ENCODE assay signal across 17 cellular contexts in genomic region chr12:24198936-24199644, GRCh38.
A peak's percentile ranks its signal among the peaks of the same experiment; 100 is the strongest.
DNase-seq lines count a peak whose midpoint lies in the region; ATAC-seq and TF ChIP-seq lines count a peak whose summit lies in the region.
"Had no signal": no experiment of that assay in that cellular context is flagged by ENCODE, and none has a peak within 500 bp of the region (broad histone marks: within the 10 kb centered on the region; RNA-seq: fewer than 3 reads in every experiment).

No MANE protein-coding gene starts in this region.

- 95 to 96% methylated on average over 9 to 11 of the region's 11 CpGs for WGBS in endodermal cell (ENCODE audit: insufficient coverage in 1 of 2, insufficient read length in 1 of 2), 2 experiments

- H3K27me3 ChIP-seq in endodermal cell (ENCODE audit: control insufficient read depth, insufficient read depth, low read length, poor library complexity, severe bottlenecking): no peaks in the 10 kb centered on the region
- H3K27me3 ChIP-seq: ovary had no signal

- no peaks in the 10 kb centered on the region for H4K20me1 ChIP-seq in OCI-LY7 (ENCODE audit: insufficient read depth, low read length)

- peaks cover 8% of the 10 kb centered on the region for H3K36me3 Mint-ChIP-seq in endodermal cell (ENCODE audit: low read depth)
- H3K36me3 Mint-ChIP-seq: activated CD4-positive, alpha-beta memory T cell treated with anti-CD3 and anti-CD28 coated beads for 36 hours had no signal

- DNase-seq in NCI-H1694 (lab: John Stamatoyannopoulos, UW): peak; percentile 82
- no peak for DNase-seq in endodermal cell
- DNase-seq in HUDEP-2 (lab: John Stamatoyannopoulos, UW; ENCODE audit: unreplicated experiment in 76 of 76): no peak
- no peak for DNase-seq in OCI-LY7 (ENCODE audit: low spot score)
- DNase-seq in stimulated activated naive CD8-positive, alpha-beta T cell treated with anti-CD3 and anti-CD28 coated beads, Interleukin-15, Interleukin-2, amounts not matched to agents 100 U/mL and 50 U/mL, for 24 hours: no peak
- DNase-seq in NCI-H345 (lab: John Stamatoyannopoulos, UW): no peak
- DNase-seq: activated CD4-positive, alpha-beta memory T cell treated with anti-CD3 and anti-CD28 coated beads for 36 hours; DMS79 treated with DMSO at 0.1 percent for 48 hours; KBM-7; left ventricle myocardium inferior; NCI-H1105 treated with DMSO at 0.1 percent for 48 hours; NCI-H226; OCI-M1; ovary; stimulated activated CD4-positive, alpha-beta T cell treated with anti-CD3 and anti-CD28 coated beads, Interleukin-12 subunit alpha, Interleukin-12 subunit beta, amount 100 ng/mL, for 4 hours had no signal

- CTCF ChIA-PET in OCI-LY7 (lab: Charles Lee; ENCODE audit: unreplicated experiment): no interaction called here

- no peaks in the 10 kb centered on the region for H3K9me2 ChIP-seq in OCI-LY7 (ENCODE audit: insufficient read depth, low read length)

- ATAC-seq in GM19023 (IDR thresholded peaks at IDR 0.05; ENCODE audit: unreplicated experiment): peak; percentile 35
- no peak for ATAC-seq in stimulated activated naive CD8-positive, alpha-beta T cell treated with anti-CD3 and anti-CD28 coated beads, Interleukin-15, Interleukin-2, amounts not matched to agents 100 U/mL and 50 U/mL, for 24 hours

- POLR2A ChIA-PET in OCI-LY7 (lab: Charles Lee): no interaction called here

- peaks cover 14% of the 10 kb centered on the region for H3K4me1 Mint-ChIP-seq in endodermal cell

- H3K4me3 ChIP-seq in endodermal cell (ENCODE audit: low read length) (no peak overlapping the region), OCI-LY7 (ENCODE audit: low read depth, low read length, poor library complexity, severe bottlenecking) (no peak overlapping the region)
- H3K4me3 ChIP-seq: left ventricle myocardium inferior, ovary had no signal

- no peak overlapping the region for H3K4me2 ChIP-seq in OCI-LY7 (ENCODE audit: low read length)

- no peaks in the 10 kb centered on the region for H3K79me2 ChIP-seq in OCI-LY7 (ENCODE audit: insufficient read depth, low read depth, low read length)

- no peaks in the 10 kb centered on the region for H3K4me1 ChIP-seq in endodermal cell (ENCODE audit: control insufficient read depth, insufficient read depth, low read length)
- no peaks in the 10 kb centered on the region for H3K4me1 ChIP-seq in OCI-LY7 (ENCODE audit: insufficient read depth, low read length, poor library complexity, severe bottlenecking)
- H3K4me1 ChIP-seq: left ventricle myocardium inferior had no signal

- TF ChIP-seq CTCF in endodermal cell (conservative IDR thresholded peaks at IDR 0.05) (no peak), OCI-LY7 (conservative IDR thresholded peaks at IDR 0.05; ENCODE audit: low read length) (no peak)

- H3K9me3 ChIP-seq in endodermal cell (ENCODE audit: control insufficient read depth, low read length) (peaks cover 13% of the 10 kb centered on the region), OCI-LY7 (ENCODE audit: low read length) (no peaks in the 10 kb centered on the region)
- H3K9me3 ChIP-seq: ovary had no signal

- peak overlapping the region; percentile 12 for H3K27ac Mint-ChIP-seq in endodermal cell
- H3K27ac Mint-ChIP-seq: activated CD4-positive, alpha-beta memory T cell treated with anti-CD3 and anti-CD28 coated beads for 36 hours had no signal

- H3K36me3 ChIP-seq in endodermal cell (ENCODE audit: control insufficient read depth, insufficient read depth, low read length) (no peaks in the 10 kb centered on the region), OCI-LY7 (ENCODE audit: insufficient read depth, low read length) (no peaks in the 10 kb centered on the region)
- H3K36me3 ChIP-seq: left ventricle myocardium inferior, ovary had no signal

- intact Hi-C loops in OCI-LY7 (cut with micrococcal nuclease; ENCODE audit: unreplicated experiment): no loop called here

- no TSS peak for BruUV-seq in OCI-LY7 (replicated peaks; lab: Mats Ljungman, UMichigan)

- H3K4me3 Mint-ChIP-seq in endodermal cell: no peak overlapping the region
- H3K4me3 Mint-ChIP-seq: activated CD4-positive, alpha-beta memory T cell treated with anti-CD3 and anti-CD28 coated beads for 36 hours had no signal

- no peak overlapping the region for H3K9ac ChIP-seq in endodermal cell (ENCODE audit: extremely low read depth, low read length, poor library complexity, severe bottlenecking)

- no peak overlapping the region for H2AFZ ChIP-seq in OCI-LY7 (ENCODE audit: low read length)

- H3K9me3 Mint-ChIP-seq in endodermal cell: peaks cover 16% of the 10 kb centered on the region

- H3K27ac ChIP-seq in endodermal cell (ENCODE audit: low read depth, low read length) (no peak overlapping the region), OCI-LY7 (ENCODE audit: low read depth, low read length, poor library complexity, severe bottlenecking) (no peak overlapping the region)
- H3K27ac ChIP-seq: C4-2B, left ventricle myocardium inferior, ovary had no signal

- no peaks in the 10 kb centered on the region for H3K27me3 Mint-ChIP-seq in endodermal cell (ENCODE audit: insufficient read depth)
- H3K27me3 Mint-ChIP-seq: activated CD4-positive, alpha-beta memory T cell treated with anti-CD3 and anti-CD28 coated beads for 36 hours had no signal
